20 cellular contexts compared by ENCODE assay signal in the genomic region with DNA sequence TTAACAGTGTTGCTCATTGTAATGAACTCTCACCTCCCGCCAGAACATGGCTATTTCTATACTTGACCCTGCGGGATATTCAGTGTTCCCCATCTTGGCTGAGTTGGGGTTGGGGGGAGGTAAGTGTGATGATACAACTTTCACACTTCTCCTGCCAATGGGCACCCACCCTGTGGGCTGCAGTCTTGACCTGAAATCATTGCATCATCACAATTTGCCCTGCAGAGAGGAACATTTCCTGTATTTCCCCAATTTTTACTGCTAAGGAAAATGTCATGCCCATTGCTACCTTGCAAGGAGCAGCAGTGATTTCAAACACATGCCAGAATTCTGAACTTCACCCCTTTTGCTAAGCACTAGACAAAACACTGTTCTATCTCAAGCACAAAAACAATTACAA.
"Had no signal": no experiment of that assay in that cellular context is flagged by ENCODE, and none has a peak within 500 bp of the region (broad histone marks: within the 10 kb centered on the region; RNA-seq: fewer than 3 reads in every experiment).

No MANE protein-coding gene starts in this region.

- H3K9me3 ChIP-seq: SK-N-SH had no signal

- H3K9ac ChIP-seq: SK-N-SH had no signal

- H3K4me2 ChIP-seq: SK-N-SH had no signal

- H3K9me3 Mint-ChIP-seq: IgD-negative memory B cell had no signal

- FAIRE-seq: RCC 7860 had no signal

- H3K4me3 Mint-ChIP-seq: IgD-negative memory B cell had no signal

- H3K27me3 Mint-ChIP-seq: IgD-negative memory B cell had no signal

- DNase-seq: KBM-7, MV-4-11, NCI-H1048, NCI-H1105, NCI-H1417, NCI-H1436 treated with DMSO at 0.1 percent for 48 hours, NCI-H1694, NCI-H187 treated with DMSO at 0.1 percent for 48 hours, NCI-H2029 treated with DMSO at 0.1 percent for 48 hours, NCI-H2171 treated with DMSO at 0.1 percent for 48 hours, NCI-H345, NCI-H446 treated with DMSO at 0.1 percent for 48 hours, NCI-H510A treated with DMSO at 0.1 percent for 48 hours, NCI-H526, Right ventricle myocardium superior, RPMI8226, SK-N-SH, SW 1271 had no signal
